27 cellular contexts compared by ENCODE assay signal in genomic region chr21:33664135-33664534, GRCh38.
"Had no signal": no experiment of that assay in that cellular context is flagged by ENCODE, and none has a peak within 500 bp of the region (broad histone marks: within the 10 kb centered on the region; RNA-seq: fewer than 3 reads in every experiment).

No MANE protein-coding gene starts in this region.

- ATAC-seq: natural killer cell; psoas muscle; right cardiac atrium; right lobe of liver; stimulated activated effector memory CD8-positive, alpha-beta T cell treated with anti-CD3 and anti-CD28 coated beads, Interleukin-12 subunit alpha, Interleukin-12 subunit beta, amount 100 ng/mL, for 72 hours; stimulated activated naive B cell treated with anti-CD40 and anti-IgM and Interleukin-4, amounts not matched to agents 10 μg/mL and 1 μg/mL and 100 μg/mL, for 72 hours had no signal

- H3K4me1 ChIP-seq: neural progenitor cell, upper lobe of left lung had no signal

- H3K9me3 ChIP-seq: ovary, psoas muscle, right lobe of liver, sigmoid colon, stomach, suprapubic skin, testis, tibial artery, transverse colon, upper lobe of left lung, vagina had no signal

- H3K4me2 ChIP-seq: neural progenitor cell had no signal

- H3K27ac ChIP-seq: neural progenitor cell, ovary, parathyroid adenoma, psoas muscle, right lobe of liver, sigmoid colon, stomach, suprapubic skin, testis, tibial artery, transverse colon, upper lobe of left lung, vagina had no signal

- H2AFZ ChIP-seq: neural progenitor cell, parathyroid adenoma had no signal

- H3K36me3 ChIP-seq: neural progenitor cell, ovary, right lobe of liver, sigmoid colon, stomach, suprapubic skin, tibial artery, transverse colon, upper lobe of left lung, vagina had no signal

- H3K4me3 ChIP-seq: neural progenitor cell, ovary, psoas muscle, right lobe of liver, sigmoid colon, stomach, suprapubic skin, testis, tibial artery, transverse colon, upper lobe of left lung, vagina had no signal

- H3K9ac ChIP-seq: neural progenitor cell, parathyroid adenoma had no signal

- H3K27me3 ChIP-seq: neural progenitor cell, ovary, right lobe of liver, sigmoid colon, stomach, suprapubic skin, testis, tibial artery, transverse colon, upper lobe of left lung, vagina had no signal

- DNase-seq: natural killer cell; occipital lobe; ovary; posterior cingulate gyrus; psoas muscle; right cardiac atrium; right lobe of liver; sigmoid colon; small intestine; stimulated activated CD4-positive, alpha-beta T cell treated with anti-CD3 and anti-CD28 coated beads, Interleukin-15, amount 100 ng/mL, for 24 hours; stimulated activated CD4-positive, alpha-beta T cell treated with anti-CD3 and anti-CD28 coated beads, Interleukin-2, amount 100 ng/mL, for 24 hours; stimulated activated CD4-positive, alpha-beta T cell treated with anti-CD3 and anti-CD28 coated beads, Interleukin-2, amount 100 ng/mL, for 48 hours; stimulated activated CD4-positive, alpha-beta T cell treated with anti-CD3 and anti-CD28 coated beads, Interleukin-4, amount 100 ng/mL, for 24 hours; stimulated activated naive B cell treated with anti-CD40 and anti-IgM and Interleukin-4, amounts not matched to agents 10 μg/mL and 1 μg/mL and 100 μg/mL, for 72 hours; stimulated activated naive CD4-positive, alpha-beta T cell treated with Interleukin-2 at 50 U/mL for 16 hours; stomach; substantia nigra; testis; tibial artery; transverse colon; upper lobe of left lung had no signal

- FAIRE-seq: small intestine, urothelium cell line had no signal
